Comparison of ENCODE assay signal across 19 cellular contexts in genomic region chr1:245614476-245614875, GRCh38.
DNase-seq lines count a peak whose midpoint lies in the region; ATAC-seq and TF ChIP-seq lines count a peak whose summit lies in the region.
"Had no signal": no experiment of that assay in that cellular context is flagged by ENCODE, and none has a peak within 500 bp of the region (broad histone marks: within the 10 kb centered on the region; RNA-seq: fewer than 3 reads in every experiment).

No MANE protein-coding gene starts in this region.

- in situ Hi-C loops in GM13976 (cut with MboI; ENCODE audit: low sequenced_read_pairs, unreplicated experiment) = no loop called here

- no peaks in the 10 kb centered on the region for H3K9me2 ChIP-seq in hepatocyte (replicated peaks; ENCODE audit: insufficient read depth)

- TF ChIP-seq CTCF in GM13976 (IDR thresholded peaks at IDR 0.05; ENCODE audit: borderline replicate concordance, control extremely low read depth, extremely low read depth, insufficient read depth, missing control alignments) = no peak
- peak; percentile 8 for TF ChIP-seq CTCF in cardiac fibroblast (IDR thresholded peaks at IDR 0.05; ENCODE audit: low read depth, low read length)
- TF ChIP-seq CTCF in hepatocyte (IDR thresholded peaks at IDR 0.05; ENCODE audit: poor library complexity) = no peak
- no peak for TF ChIP-seq CTCF in smooth muscle cell (IDR thresholded peaks at IDR 0.05; ENCODE audit: borderline replicate concordance, insufficient read depth, poor library complexity, severe bottlenecking)

- DNase-seq in AG08395 (ENCODE audit: low spot score) = peak; percentile 15
- peak; percentile 1 for DNase-seq in GM13976 (ENCODE audit: low spot score)
- peak; percentile 15 to 27 for DNase-seq in cardiac fibroblast (ENCODE audit: low read depth in 2 of 2)
- no peak for DNase-seq in hepatocyte (ENCODE audit: low spot score)
- DNase-seq in smooth muscle cell (lab: John Stamatoyannopoulos, UW; ENCODE audit: unreplicated experiment) = no peak
- no peak for DNase-seq in NCI-H748 treated with DMSO at 0.1 percent for 48 hours (lab: John Stamatoyannopoulos, UW)
- DNase-seq: ACHN; BE2C; CD8-positive, alpha-beta T cell; DND-41; GF-D8; Kasumi-1; NCI-H187 treated with DMSO at 0.1 percent for 48 hours; NCI-H2171; NCI-H446 treated with DMSO at 0.1 percent for 48 hours; SHP77 had no signal

- H3K4me2 ChIP-seq in hepatocyte = no peak overlapping the region
- no peak overlapping the region for H3K4me2 ChIP-seq in smooth muscle cell

- H3K4me1 ChIP-seq in hepatocyte (ENCODE audit: insufficient read depth) = peaks cover 29% of the 10 kb centered on the region
- H3K4me1 ChIP-seq in smooth muscle cell (ENCODE audit: low read depth) = no peaks in the 10 kb centered on the region
- H3K4me1 ChIP-seq: BE2C, HAP-1 had no signal

- H4K20me1 ChIP-seq in hepatocyte (ENCODE audit: insufficient read depth, poor library complexity, severe bottlenecking) (no peaks in the 10 kb centered on the region), smooth muscle cell (ENCODE audit: low read depth) (peaks cover 4% of the 10 kb centered on the region)

- H3K27ac ChIP-seq in hepatocyte = peak overlapping the region; percentile 23
- H3K27ac ChIP-seq in smooth muscle cell (ENCODE audit: low read depth) = no peak overlapping the region

- no peaks in the 10 kb centered on the region for H3K79me2 ChIP-seq in hepatocyte
- H3K79me2 ChIP-seq in smooth muscle cell (ENCODE audit: low read depth) = no peaks in the 10 kb centered on the region

- H3K9ac ChIP-seq in smooth muscle cell (ENCODE audit: low read depth) = no peak overlapping the region

- no peak overlapping the region for H3K4me3 ChIP-seq in cardiac fibroblast (replicated peaks in 1 of 2; ENCODE audit: low read depth in 2 of 2, low read length in 2 of 2)
- H3K4me3 ChIP-seq in hepatocyte = no peak overlapping the region
- no peak overlapping the region for H3K4me3 ChIP-seq in smooth muscle cell
- H3K4me3 ChIP-seq: HAP-1 had no signal

- H3K36me3 ChIP-seq in hepatocyte (replicated peaks; ENCODE audit: insufficient read depth, low read depth) (no peaks in the 10 kb centered on the region), smooth muscle cell (ENCODE audit: low read depth) (no peaks in the 10 kb centered on the region)
- H3K36me3 ChIP-seq: HAP-1 had no signal

- WGBS in hepatocyte (ENCODE audit: low lambda C conversion rate, missing lambda C conversion rate) = 64% methylated on average over 13 of the region's 13 CpGs
- WGBS in smooth muscle cell (ENCODE audit: low lambda C conversion rate) = 53% methylated on average over 13 of the region's 13 CpGs

- H3K27me3 ChIP-seq in hepatocyte = no peaks in the 10 kb centered on the region
- no peaks in the 10 kb centered on the region for H3K27me3 ChIP-seq in smooth muscle cell (ENCODE audit: low read depth)
- H3K27me3 ChIP-seq: BE2C had no signal

- H2AFZ ChIP-seq in hepatocyte (no peak overlapping the region), smooth muscle cell (ENCODE audit: low read depth) (no peak overlapping the region)

- no peak for ATAC-seq in activated CD4-positive, CD25-positive, alpha-beta regulatory T cell treated with anti-CD3 and anti-CD28 coated beads, Interleukin-2, amount 50 U/mL, for 24 hours
- ATAC-seq: CD8-positive, alpha-beta T cell; Panc1 had no signal

- no peaks in the 10 kb centered on the region for H3K9me3 ChIP-seq in hepatocyte (ENCODE audit: low read depth)
- H3K9me3 ChIP-seq in smooth muscle cell (replicated peaks; ENCODE audit: low read depth) = no peaks in the 10 kb centered on the region
- H3K9me3 ChIP-seq: BE2C, HAP-1 had no signal

- peaks cover 6% of the 10 kb centered on the region for H3F3A ChIP-seq in smooth muscle cell (ENCODE audit: low read depth)

Comparison
In these comparisons a context has a peak if more than half of its experiments do, and no peak if none do; other contexts are left out.
1. DNase-seq: peak in AG08395 (single experiment), GM13976 (single experiment) and cardiac fibroblast (2 of 2); none in hepatocyte (single experiment), smooth muscle cell (single experiment) and NCI-H748 treated with DMSO at 0.1 percent for 48 hours (single experiment).